Comparison of ENCODE assay signal across 8 cellular contexts in genomic region chr17:43211480-43212402, GRCh38. TPM values are rescaled to one million over a fixed set of nuclear protein-coding genes. Genes with fewer than 3 reads are reported as not detected.
DNase-seq lines count a peak whose midpoint lies in the region; ATAC-seq and TF ChIP-seq lines count a peak whose summit lies in the region.

Gene TMEM106A, plus strand, starts transcription at chr17:43211875. Its CDS starts 1,167 bp downstream, at chr17:43213042.

- H3K27me3 Mint-ChIP-seq in activated naive CD8-positive, alpha-beta T cell treated with anti-CD3 and anti-CD28 coated beads for 36 hours: no peaks in the 10 kb centered on the region
- no peaks in the 10 kb centered on the region for H3K27me3 Mint-ChIP-seq in type B pancreatic cell

- peaks cover 28% of the 10 kb centered on the region for H3K4me1 Mint-ChIP-seq in activated naive CD8-positive, alpha-beta T cell treated with anti-CD3 and anti-CD28 coated beads for 36 hours
- H3K4me1 Mint-ChIP-seq in type B pancreatic cell (ENCODE audit: unreplicated experiment): peaks cover 20% of the 10 kb centered on the region

- TF ChIP-seq CTCF in cardiac muscle cell (IDR thresholded peaks at IDR 0.05; ENCODE audit: low read depth, low read length): peak; percentile 42
- TF ChIP-seq CTCF in type B pancreatic cell (conservative IDR thresholded peaks at IDR 0.05): peak; percentile 62

- peak within 1 kb of the TSS; percentile 69 for H3K27ac ChIP-seq in cardiac muscle cell

- peak within 1 kb of the TSS; percentile 82 for H3K27ac Mint-ChIP-seq in activated naive CD8-positive, alpha-beta T cell treated with anti-CD3 and anti-CD28 coated beads for 36 hours
- peak within 1 kb of the TSS; percentile 58 for H3K27ac Mint-ChIP-seq in type B pancreatic cell

- no peaks in the 10 kb centered on the region for H3K9me3 ChIP-seq in cardiac muscle cell (ENCODE audit: low read depth)

- H3K4me3 Mint-ChIP-seq in activated naive CD8-positive, alpha-beta T cell treated with anti-CD3 and anti-CD28 coated beads for 36 hours: peak within 1 kb of the TSS; percentile 98
- peak within 1 kb of the TSS; percentile 95 for H3K4me3 Mint-ChIP-seq in type B pancreatic cell

- in situ Hi-C loops in SK-MEL-5 (cut with HindIII; ENCODE audit: low pct_unique_long_range_greater_than_20kb, low sequenced_read_pairs): no loop called here

- DNase-seq in AG08395 (ENCODE audit: low spot score): peak; percentile 98
- peak; percentile 74 for DNase-seq in SK-MEL-5 (ENCODE audit: low read depth, low spot score)
- DNase-seq in activated naive CD8-positive, alpha-beta T cell treated with anti-CD3 and anti-CD28 coated beads for 36 hours: peak; percentile 77
- peak; percentile 83 to 93 for DNase-seq in cardiac muscle cell (ENCODE audit: low read depth in 1 of 2, low spot score in 1 of 2)
- peak; percentile 94 for DNase-seq in posterior vena cava (ENCODE audit: low spot score)
- DNase-seq in type B pancreatic cell (ENCODE audit: extremely low spot score, unreplicated experiment): no peak

- no peaks in the 10 kb centered on the region for H3K27me3 ChIP-seq in cardiac muscle cell

- H3K9me3 Mint-ChIP-seq in activated naive CD8-positive, alpha-beta T cell treated with anti-CD3 and anti-CD28 coated beads for 36 hours: no peaks in the 10 kb centered on the region
- no peaks in the 10 kb centered on the region for H3K9me3 Mint-ChIP-seq in type B pancreatic cell

- H3K36me3 Mint-ChIP-seq in activated naive CD8-positive, alpha-beta T cell treated with anti-CD3 and anti-CD28 coated beads for 36 hours: peaks cover 30% of the 10 kb centered on the region
- peaks cover 4% of the 10 kb centered on the region for H3K36me3 Mint-ChIP-seq in type B pancreatic cell

- ATAC-seq in GM19023 (IDR thresholded peaks at IDR 0.05; ENCODE audit: unreplicated experiment) (peak; percentile 73), HG03432 (IDR thresholded peaks at IDR 0.05; ENCODE audit: unreplicated experiment) (peak; percentile 70)

- no peaks in the 10 kb centered on the region for H3K4me1 ChIP-seq in cardiac muscle cell (ENCODE audit: low read depth)

- H3K4me3 ChIP-seq in cardiac muscle cell: peak within 1 kb of the TSS; percentile 48

- H3K36me3 ChIP-seq in cardiac muscle cell: peaks cover 13% of the 10 kb centered on the region

- intact Hi-C loops in posterior vena cava (cut with DNase I): no loop called here

RNA-seq across cellular contexts. Expression of gene TMEM106A, which starts in this region (rescaled TPM):
- 1.2 and 1.3 TPM in 2 replicates for total RNA-seq in SK-MEL-5 (2014; rRNA removed; shearing (Covaris generic))
- 3.0 and 7.7 TPM in 2 replicates for polyA plus RNA-seq in SK-MEL-5 (2015; cell fraction: cytosol; rRNA removed)
- polyA plus RNA-seq in SK-MEL-5 (2015; cell fraction: nucleus; rRNA removed): 2.0 and 3.8 TPM in 2 replicates
- 10 to 100 TPM in 1 of 2 experiments, 1 to 10 TPM in 1; 9.0 to 10.6 TPM for total RNA-seq in activated naive CD8-positive, alpha-beta T cell treated with anti-CD3 and anti-CD28 coated beads for 36 hours
- 4.2 and 5.8 TPM in 2 replicates for total RNA-seq in cardiac muscle cell
- polyA plus RNA-seq in cardiac muscle cell: 6.1 and 6.6 TPM in 2 replicates
- 10 to 100 TPM; 18.4 to 19.9 TPM for total RNA-seq in posterior vena cava
- total RNA-seq in type B pancreatic cell (ENCODE audit: low replicate concordance): 4.4 TPM in 2 replicates
